ENCODE assay signal across 8 cellular contexts in the genomic region with DNA sequence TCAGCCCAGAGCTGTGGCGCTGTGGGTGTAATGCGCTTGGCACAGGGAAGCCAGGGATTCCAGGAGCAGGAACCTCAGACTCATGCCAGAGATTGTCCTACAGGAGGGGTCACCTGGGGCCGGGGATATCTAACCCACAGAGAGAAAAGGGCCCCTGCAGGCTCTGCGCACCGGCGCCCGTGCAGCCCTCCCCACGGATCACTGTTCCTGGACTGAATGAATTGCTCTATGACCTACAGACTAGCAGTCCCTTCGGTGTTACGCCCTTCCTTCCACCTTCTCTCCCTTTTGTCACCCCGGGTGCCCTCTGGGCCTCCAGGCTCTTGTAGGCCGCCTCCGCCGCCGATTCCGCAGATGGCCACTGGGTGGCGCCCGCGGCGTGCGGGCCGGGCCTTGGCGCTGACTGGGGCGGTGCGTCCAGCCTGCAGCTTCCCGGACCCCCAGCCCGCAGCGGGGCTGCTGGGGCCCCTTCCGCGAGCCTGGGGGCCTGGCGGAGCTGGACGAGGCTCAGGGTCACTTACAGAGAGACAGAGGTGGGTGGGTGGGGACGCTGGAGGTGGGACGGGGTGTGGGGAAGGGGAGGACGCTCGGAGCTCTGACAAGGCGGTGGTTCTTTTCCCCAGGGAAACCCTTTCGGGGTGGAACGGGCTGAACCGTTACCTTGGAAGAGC.
DNase-seq lines count a peak whose midpoint lies in the region; ATAC-seq and TF ChIP-seq lines count a peak whose summit lies in the region.

No MANE protein-coding gene starts in this region.

- no peaks in the 10 kb centered on the region for H3K9me3 Mint-ChIP-seq in activated naive CD4-positive, alpha-beta T cell treated with anti-CD3 and anti-CD28 coated beads for 36 hours
- peaks cover 3% of the 10 kb centered on the region for H3K9me3 Mint-ChIP-seq in progenitor cell of endocrine pancreas (ENCODE audit: low read depth)

- CTCF ChIA-PET in activated naive CD4-positive, alpha-beta T cell treated with anti-CD3 and anti-CD28 coated beads for 36 hours (lab: Charles Lee) = interaction anchor here (0.7 to 5.7 kb wide), 18 partner anchors 9 to 251 kb away, joined by 3 to 49 read pairs (median 4); no protein-coding TSS in a partner anchor

- H3K9me3 ChIP-seq in cardiac muscle cell (ENCODE audit: low read depth) = no peaks in the 10 kb centered on the region

- no peak overlapping the region for H3K4me3 Mint-ChIP-seq in activated naive CD4-positive, alpha-beta T cell treated with anti-CD3 and anti-CD28 coated beads for 36 hours
- no peak overlapping the region for H3K4me3 Mint-ChIP-seq in progenitor cell of endocrine pancreas (ENCODE audit: low read depth)

- no peaks in the 10 kb centered on the region for H3K36me3 Mint-ChIP-seq in activated naive CD4-positive, alpha-beta T cell treated with anti-CD3 and anti-CD28 coated beads for 36 hours (ENCODE audit: low read depth)
- H3K36me3 Mint-ChIP-seq in progenitor cell of endocrine pancreas (ENCODE audit: insufficient read depth) = no peaks in the 10 kb centered on the region

- ATAC-seq in GM18511 (IDR thresholded peaks at IDR 0.05; ENCODE audit: unreplicated experiment) = peak; percentile 80

- H3K4me1 ChIP-seq in cardiac muscle cell (ENCODE audit: low read depth) = no peaks in the 10 kb centered on the region

- DNase-seq in AG08395 (ENCODE audit: low spot score) (peak; percentile 81), HuH-7 (ENCODE audit: low spot score) (peak; percentile 82), SK-N-DZ (ENCODE audit: low spot score) (peak; percentile 46), cardiac muscle cell (ENCODE audit: low read depth in 1 of 2, low spot score in 1 of 2) (peak; percentile 69 to 76), progenitor cell of endocrine pancreas (ENCODE audit: low spot score, unreplicated experiment) (peak; percentile 86), ureter (ENCODE audit: low spot score) (peak; percentile 59)
- peak; percentile 78 for DNase-seq in activated naive CD4-positive, alpha-beta T cell treated with anti-CD3 and anti-CD28 coated beads for 36 hours

- H3K27ac Mint-ChIP-seq in activated naive CD4-positive, alpha-beta T cell treated with anti-CD3 and anti-CD28 coated beads for 36 hours = no peak overlapping the region
- no peak overlapping the region for H3K27ac Mint-ChIP-seq in progenitor cell of endocrine pancreas

- no peaks in the 10 kb centered on the region for H3K36me3 ChIP-seq in cardiac muscle cell

- H3K27me3 Mint-ChIP-seq in activated naive CD4-positive, alpha-beta T cell treated with anti-CD3 and anti-CD28 coated beads for 36 hours (ENCODE audit: low read depth) = peaks cover 3% of the 10 kb centered on the region
- peaks cover 63% of the 10 kb centered on the region for H3K27me3 Mint-ChIP-seq in progenitor cell of endocrine pancreas

- peaks cover 2% of the 10 kb centered on the region for H3K4me1 Mint-ChIP-seq in activated naive CD4-positive, alpha-beta T cell treated with anti-CD3 and anti-CD28 coated beads for 36 hours (ENCODE audit: low read depth)
- H3K4me1 Mint-ChIP-seq in progenitor cell of endocrine pancreas (ENCODE audit: low read depth) = no peaks in the 10 kb centered on the region

- TF ChIP-seq CTCF in cardiac muscle cell (IDR thresholded peaks at IDR 0.05; ENCODE audit: low read depth, low read length) = peak; percentile 99
- TF ChIP-seq CTCF in progenitor cell of endocrine pancreas (IDR thresholded peaks at IDR 0.05; ENCODE audit: unreplicated experiment) = peak; percentile 99

- intact Hi-C loops in activated naive CD4-positive, alpha-beta T cell treated with anti-CD3 and anti-CD28 coated beads for 36 hours (cut with micrococcal nuclease) = loop anchor here (1.0 to 10.0 kb wide), 4 partner anchors 127 to 865 kb away; no protein-coding TSS in a partner anchor

- H3K27me3 ChIP-seq in cardiac muscle cell = peaks cover 12% of the 10 kb centered on the region

- peak overlapping the region; percentile 29 for H3K4me3 ChIP-seq in cardiac muscle cell

- H3K27ac ChIP-seq in cardiac muscle cell = no peak overlapping the region
